In genomic region chr16:82864332-82865040, GRCh38 we compare ENCODE assay signal across 18 cellular contexts.
DNase-seq lines count a peak whose midpoint lies in the region; ATAC-seq, FAIRE-seq and TF ChIP-seq lines count a peak whose summit lies in the region.
"Had no signal": no experiment of that assay in that cellular context is flagged by ENCODE, and none has a peak within 500 bp of the region (broad histone marks: within the 10 kb centered on the region; RNA-seq: fewer than 3 reads in every experiment).

No MANE protein-coding gene starts in this region.

- H3K4me2 ChIP-seq in keratinocyte (ENCODE audit: control insufficient read depth, extremely low read depth, insufficient read depth, low read depth, low read length), result no peak overlapping the region

- H3K27ac Mint-ChIP-seq in CD4-positive, alpha-beta memory T cell, result no peak overlapping the region
- H3K27ac Mint-ChIP-seq: CD8-positive, alpha-beta T cell had no signal

- ATAC-seq in omental fat pad (ENCODE audit: low FRiP score) (no peak), GM18868 (IDR thresholded peaks at IDR 0.05; ENCODE audit: unreplicated experiment) (no peak)
- ATAC-seq: CD8-positive, alpha-beta T cell had no signal

- H3K36me3 Mint-ChIP-seq in CD4-positive, alpha-beta memory T cell, result no peaks in the 10 kb centered on the region
- H3K36me3 Mint-ChIP-seq: CD8-positive, alpha-beta T cell had no signal

- H3K79me2 ChIP-seq in keratinocyte (ENCODE audit: control insufficient read depth, insufficient read depth, low read length), result peaks cover 4% of the 10 kb centered on the region

- H3K9me3 Mint-ChIP-seq in CD4-positive, alpha-beta memory T cell, result peaks cover 2 to 11% (median 6%) of the 10 kb centered on the region in 8 donors

- peaks cover 6% of the 10 kb centered on the region for H3K9me3 ChIP-seq in keratinocyte (ENCODE audit: control insufficient read depth, low read depth, low read length)
- H3K9me3 ChIP-seq in CD4-positive, alpha-beta memory T cell (ENCODE audit: control insufficient read depth in 1 of 2, low read length in 2 of 2), result no peaks in the 10 kb centered on the region

- H3K36me3 ChIP-seq in keratinocyte (ENCODE audit: control insufficient read depth in 2 of 2, extremely low read depth in 1 of 2, insufficient read depth in 2 of 2, low read length in 2 of 2), result peaks cover 0 to 8% of the 10 kb centered on the region in 2 experiments
- H3K36me3 ChIP-seq in CD4-positive, alpha-beta memory T cell (ENCODE audit: insufficient read depth, low read length), result no peaks in the 10 kb centered on the region

- FAIRE-seq in keratinocyte (lab: Jason Lieb, UNC), result peak; percentile 17
- FAIRE-seq: G401.6, GM12892, H1 had no signal

- POLR2A ChIA-PET in CD4-positive, alpha-beta memory T cell (lab: Charles Lee; ENCODE audit: partially characterized antibody), result no interaction called here

- H3K27me3 ChIP-seq in keratinocyte (ENCODE audit: control insufficient read depth, extremely low read depth, insufficient read depth, low read length), result no peaks in the 10 kb centered on the region
- no peaks in the 10 kb centered on the region for H3K27me3 ChIP-seq in CD4-positive, alpha-beta memory T cell (ENCODE audit: insufficient read depth, low read length)

- no peaks in the 10 kb centered on the region for H4K20me1 ChIP-seq in keratinocyte (ENCODE audit: control insufficient read depth, extremely low read depth, insufficient read depth, low read length)

- TF ChIP-seq CTCF in keratinocyte (optimal IDR thresholded peaks at IDR 0.05 in 1 of 3, IDR thresholded peaks at IDR 0.05 in 1 of 3, conservative IDR thresholded peaks at IDR 0.05 in 1 of 3; ENCODE audit: extremely low read depth in 1 of 3, insufficient read depth in 2 of 3, low read length in 3 of 3), result no peak
- no peak for TF ChIP-seq CTCF in omental fat pad (IDR thresholded peaks at IDR 0.05)

- H3K9ac ChIP-seq in keratinocyte (ENCODE audit: control insufficient read depth, extremely low read depth, insufficient read depth, low read length), result no peak overlapping the region
- H3K9ac ChIP-seq: GM23248 had no signal

- CTCF ChIA-PET in CD4-positive, alpha-beta memory T cell (lab: Charles Lee; ENCODE audit: partially characterized antibody), result no interaction called here

- no peak overlapping the region for H3K4me3 ChIP-seq in keratinocyte (ENCODE audit: control insufficient read depth in 2 of 3, extremely low read depth in 1 of 3, insufficient read depth in 2 of 3, low read depth in 1 of 3, low read length in 3 of 3)
- no peak overlapping the region for H3K4me3 ChIP-seq in CD4-positive, alpha-beta memory T cell (ENCODE audit: low read length in 2 of 2)
- H3K4me3 ChIP-seq: GM23248 had no signal

- no peaks in the 10 kb centered on the region for H3K27me3 Mint-ChIP-seq in CD4-positive, alpha-beta memory T cell

- dilution Hi-C loops in keratinocyte (cut with MboI; ENCODE audit: extremely low pct_ligation_motif_present, low sequenced_read_pairs), result no loop called here

- H3K9me1 ChIP-seq in keratinocyte (ENCODE audit: control insufficient read depth, extremely low read depth, insufficient read depth, low read length), result no peaks in the 10 kb centered on the region

- no peak overlapping the region for H2AFZ ChIP-seq in keratinocyte (ENCODE audit: control insufficient read depth, low read length)
- H2AFZ ChIP-seq: GM23248 had no signal

- peak; percentile 14 for DNase-seq in HT-29 (ENCODE audit: low spot score)
- DNase-seq in LoVo (ENCODE audit: low spot score), result peak; percentile 1
- DNase-seq in keratinocyte (ENCODE audit: low read depth, low spot score), result no peak
- peak; percentile 33 for DNase-seq in mucosa of gallbladder (ENCODE audit: low spot score)
- no peak for DNase-seq in omental fat pad (ENCODE audit: low spot score)
- no peak for DNase-seq in CD4-positive, alpha-beta memory T cell
- DNase-seq: C1 segment of cervical spinal cord; Caco-2; CD8-positive, alpha-beta T cell; DMS153; DND-41; GM23248; H7; HCEC 1CT had no signal

- intact Hi-C loops in CD4-positive, alpha-beta memory T cell (cut with micrococcal nuclease), result no loop called here

- no peak overlapping the region for H3K4me3 Mint-ChIP-seq in CD4-positive, alpha-beta memory T cell
- H3K4me3 Mint-ChIP-seq: CD8-positive, alpha-beta T cell had no signal

- no peaks in the 10 kb centered on the region for H3K4me1 Mint-ChIP-seq in CD4-positive, alpha-beta memory T cell

- no peak overlapping the region for H3K27ac ChIP-seq in keratinocyte (ENCODE audit: control insufficient read depth, insufficient read depth, low read length)
- no peak overlapping the region for H3K27ac ChIP-seq in CD4-positive, alpha-beta memory T cell (ENCODE audit: low read depth, low read length)
- H3K27ac ChIP-seq: GM23248 had no signal

- H3K4me1 ChIP-seq in keratinocyte (ENCODE audit: control insufficient read depth, extremely low read depth, insufficient read depth, low read length), result no peaks in the 10 kb centered on the region
- no peaks in the 10 kb centered on the region for H3K4me1 ChIP-seq in CD4-positive, alpha-beta memory T cell (ENCODE audit: insufficient read depth, low read length)
- H3K4me1 ChIP-seq: Caco-2 had no signal

Comparison
In these comparisons a context has a peak if more than half of its experiments do, and no peak if none do; other contexts are left out.
1. DNase-seq: peak in HT-29 (single experiment), LoVo (single experiment) and mucosa of gallbladder (single experiment); none in keratinocyte (single experiment), omental fat pad (single experiment) and CD4-positive, alpha-beta memory T cell (0 of 5).